10 cellular contexts compared by ENCODE assay signal in genomic region chr9:6567140-6567591, GRCh38.
DNase-seq lines count a peak whose midpoint lies in the region; ATAC-seq and TF ChIP-seq lines count a peak whose summit lies in the region.
"Had no signal": no experiment of that assay in that cellular context is flagged by ENCODE, and none has a peak within 500 bp of the region (broad histone marks: within the 10 kb centered on the region; RNA-seq: fewer than 3 reads in every experiment).

No MANE protein-coding gene starts in this region.

- no peaks in the 10 kb centered on the region for H3K36me3 Mint-ChIP-seq in stimulated activated naive CD8-positive, alpha-beta T cell treated with anti-CD3 and anti-CD28 coated beads, Interleukin-15, Interleukin-2, amounts not matched to agents 100 ng/mL and 50 ng/mL, for 24 hours (ENCODE audit: low read depth)

- peak; percentile 82 for ATAC-seq in foreskin keratinocyte
- ATAC-seq in GM18907 (IDR thresholded peaks at IDR 0.05; ENCODE audit: unreplicated experiment), result no peak
- ATAC-seq in GM21619 (IDR thresholded peaks at IDR 0.05; ENCODE audit: unreplicated experiment), result no peak

- peaks cover 25% of the 10 kb centered on the region for H3K4me1 ChIP-seq in foreskin keratinocyte
- H3K4me1 ChIP-seq: BLaER1 had no signal

- TF ChIP-seq CTCF in foreskin keratinocyte (conservative IDR thresholded peaks at IDR 0.05), result no peak

- peaks cover 12% of the 10 kb centered on the region for H3K27me3 Mint-ChIP-seq in stimulated activated naive CD8-positive, alpha-beta T cell treated with anti-CD3 and anti-CD28 coated beads, Interleukin-15, Interleukin-2, amounts not matched to agents 100 ng/mL and 50 ng/mL, for 24 hours

- DNase-seq in activated T-cell treated with anti-CD3 and anti-CD28 coated beads for 48 hours (ENCODE audit: low read depth), result peak; percentile 16
- DNase-seq in activated T-cell treated with anti-CD3 and anti-CD28 coated beads for 4 hours, result no peak
- peak; percentile 44 to 60 for DNase-seq in activated CD4-positive, alpha-beta T cell treated with anti-CD3 and anti-CD28 coated beads, Interleukin-2, amount 50 U/mL, for 48 hours
- DNase-seq in foreskin keratinocyte, result peak; percentile 97 to 99
- no peak for DNase-seq in cerebellar nuclear complex (lab: John Stamatoyannopoulos, UW)
- DNase-seq: NCI-H1417 treated with DMSO at 0.1 percent for 48 hours had no signal

- no peak overlapping the region for H3K27ac Mint-ChIP-seq in stimulated activated naive CD8-positive, alpha-beta T cell treated with anti-CD3 and anti-CD28 coated beads, Interleukin-15, Interleukin-2, amounts not matched to agents 100 ng/mL and 50 ng/mL, for 24 hours

- no peaks in the 10 kb centered on the region for H3K27me3 ChIP-seq in foreskin keratinocyte
- H3K27me3 ChIP-seq: BLaER1 had no signal

- peaks cover 3% of the 10 kb centered on the region for H3K4me1 Mint-ChIP-seq in stimulated activated naive CD8-positive, alpha-beta T cell treated with anti-CD3 and anti-CD28 coated beads, Interleukin-15, Interleukin-2, amounts not matched to agents 100 ng/mL and 50 ng/mL, for 24 hours (ENCODE audit: low read depth)

- peak overlapping the region; percentile 19 for H3K4me3 Mint-ChIP-seq in stimulated activated naive CD8-positive, alpha-beta T cell treated with anti-CD3 and anti-CD28 coated beads, Interleukin-15, Interleukin-2, amounts not matched to agents 100 ng/mL and 50 ng/mL, for 24 hours

- no peaks in the 10 kb centered on the region for H3K9me3 Mint-ChIP-seq in stimulated activated naive CD8-positive, alpha-beta T cell treated with anti-CD3 and anti-CD28 coated beads, Interleukin-15, Interleukin-2, amounts not matched to agents 100 ng/mL and 50 ng/mL, for 24 hours

- peak overlapping the region; percentile 98 for H3K27ac ChIP-seq in foreskin keratinocyte
- H3K27ac ChIP-seq: BLaER1 had no signal

Comparison
In these comparisons a context has a peak if more than half of its experiments do, and no peak if none do; other contexts are left out.
1. DNase-seq: peak in activated T-cell treated with anti-CD3 and anti-CD28 coated beads for 48 hours (single experiment), activated CD4-positive, alpha-beta T cell treated with anti-CD3 and anti-CD28 coated beads, Interleukin-2, amount 50 U/mL, for 48 hours (2 of 2) and foreskin keratinocyte (2 of 2); none in activated T-cell treated with anti-CD3 and anti-CD28 coated beads for 4 hours (single experiment) and cerebellar nuclear complex (0 of 2).